Comparison of ENCODE assay signal across 18 cellular contexts in genomic region chr18:23234619-23235018, GRCh38.
A peak's percentile ranks its signal among the peaks of the same experiment; 100 is the strongest.
DNase-seq lines count a peak whose midpoint lies in the region; ATAC-seq and TF ChIP-seq lines count a peak whose summit lies in the region.
"Had no signal": no experiment of that assay in that cellular context is flagged by ENCODE, and none has a peak within 500 bp of the region (broad histone marks: within the 10 kb centered on the region; RNA-seq: fewer than 3 reads in every experiment).

No MANE protein-coding gene starts in this region.

- peak overlapping the region in 2 of 3 donors; percentile 38 to 88 for H3K27ac Mint-ChIP-seq in CD4-positive, CD25-positive, alpha-beta regulatory T cell
- peak overlapping the region; percentile 52 for H3K27ac Mint-ChIP-seq in WTC11
- peak overlapping the region; percentile 7 to 24 for H3K27ac Mint-ChIP-seq in effector memory CD8-positive, alpha-beta T cell

- ATAC-seq in CD4-positive, CD25-positive, alpha-beta regulatory T cell (ENCODE audit: low read depth in 2 of 2): no peak
- no peak for ATAC-seq in WTC11
- no peak for ATAC-seq in effector memory CD8-positive, alpha-beta T cell (replicated peaks)
- no peak for ATAC-seq in GM19463 (IDR thresholded peaks at IDR 0.05; ENCODE audit: unreplicated experiment)

- H3K4me1 ChIP-seq in CD4-positive, CD25-positive, alpha-beta regulatory T cell (ENCODE audit: control insufficient read depth, insufficient read depth, low read length, poor library complexity, severe bottlenecking): peaks cover 27% of the 10 kb centered on the region

- H3K27ac ChIP-seq in CD4-positive, CD25-positive, alpha-beta regulatory T cell (ENCODE audit: insufficient read depth, low read length, poor library complexity, severe bottlenecking): no peak overlapping the region
- H3K27ac ChIP-seq: 22Rv1, Peyer's patch had no signal

- H3K36me3 Mint-ChIP-seq in CD4-positive, CD25-positive, alpha-beta regulatory T cell: no peaks in the 10 kb centered on the region
- peaks cover 45% of the 10 kb centered on the region for H3K36me3 Mint-ChIP-seq in WTC11
- peaks cover 10% of the 10 kb centered on the region for H3K36me3 Mint-ChIP-seq in effector memory CD8-positive, alpha-beta T cell (ENCODE audit: insufficient read depth)

- H3K9me3 ChIP-seq in CD4-positive, CD25-positive, alpha-beta regulatory T cell (ENCODE audit: control insufficient read depth in 2 of 2, low read length in 2 of 2): no peaks in the 10 kb centered on the region

- POLR2A ChIA-PET in WTC11 (lab: Charles Lee): no interaction called here

- H3K4me3 Mint-ChIP-seq in CD4-positive, CD25-positive, alpha-beta regulatory T cell: no peak overlapping the region
- H3K4me3 Mint-ChIP-seq in WTC11: no peak overlapping the region
- no peak overlapping the region for H3K4me3 Mint-ChIP-seq in effector memory CD8-positive, alpha-beta T cell

- peaks cover 12 to 35% (median 20%) of the 10 kb centered on the region in 4 donors for H3K4me1 Mint-ChIP-seq in CD4-positive, CD25-positive, alpha-beta regulatory T cell
- peaks cover 58% of the 10 kb centered on the region for H3K4me1 Mint-ChIP-seq in WTC11
- H3K4me1 Mint-ChIP-seq in effector memory CD8-positive, alpha-beta T cell (ENCODE audit: low read depth in 2 of 2): peaks cover 28 to 29% of the 10 kb centered on the region in 2 donors

- no peaks in the 10 kb centered on the region for H3K27me3 ChIP-seq in CD4-positive, CD25-positive, alpha-beta regulatory T cell (ENCODE audit: control insufficient read depth, insufficient read depth, low read length)
- H3K27me3 ChIP-seq: Peyer's patch had no signal

- no peaks in the 10 kb centered on the region for H3K27me3 Mint-ChIP-seq in CD4-positive, CD25-positive, alpha-beta regulatory T cell
- H3K27me3 Mint-ChIP-seq in WTC11 (ENCODE audit: low read depth): no peaks in the 10 kb centered on the region
- no peaks in the 10 kb centered on the region for H3K27me3 Mint-ChIP-seq in effector memory CD8-positive, alpha-beta T cell

- TF ChIP-seq CTCF in WTC11 (IDR thresholded peaks at IDR 0.05): no peak

- H3K4me3 ChIP-seq in CD4-positive, CD25-positive, alpha-beta regulatory T cell (ENCODE audit: low read depth, low read length): no peak overlapping the region
- H3K4me3 ChIP-seq: Peyer's patch had no signal

- CTCF ChIA-PET in WTC11 (lab: Charles Lee): no interaction called here

- DNase-seq in NCI-H2107 treated with DMSO at 0.1 percent for 48 hours (lab: John Stamatoyannopoulos, UW; ENCODE audit: unreplicated experiment) (peak; percentile 13), NCI-H2107 (lab: John Stamatoyannopoulos, UW) (no peak), WTC11 (ENCODE audit: low spot score) (no peak), retina (no peak), NCI-H69 (lab: John Stamatoyannopoulos, UW) (no peak)
- no peak for DNase-seq in CD4-positive, CD25-positive, alpha-beta regulatory T cell
- no peak for DNase-seq in effector memory CD8-positive, alpha-beta T cell
- DNase-seq: C1 segment of cervical spinal cord, Calu3, DND-41, GDM1, KBM-7, NCI-H1092, NCI-H2171, Peyer's patch, Right ventricle myocardium superior had no signal

- H3K36me3 ChIP-seq in CD4-positive, CD25-positive, alpha-beta regulatory T cell (ENCODE audit: control insufficient read depth, insufficient read depth, low read length): no peaks in the 10 kb centered on the region

- H3K9me3 Mint-ChIP-seq in CD4-positive, CD25-positive, alpha-beta regulatory T cell: no peaks in the 10 kb centered on the region
- H3K9me3 Mint-ChIP-seq in WTC11: no peaks in the 10 kb centered on the region
- H3K9me3 Mint-ChIP-seq in effector memory CD8-positive, alpha-beta T cell: no peaks in the 10 kb centered on the region

TF ChIP-seq in WTC11, 78 proteins besides CTCF, POLR2A, EP300 and RAD21 (continues in another document):
- no peak for TF ChIP-seq SMAD3 (CRISPR knock-in tag; IDR thresholded peaks at IDR 0.05; ENCODE audit: borderline replicate concordance)
- no peak for TF ChIP-seq ATF6 (CRISPR knock-in tag; IDR thresholded peaks at IDR 0.05)
- TF ChIP-seq PRRX2 (CRISPR knock-in tag; IDR thresholded peaks at IDR 0.05): no peak
- no peak for TF ChIP-seq E2F5 (CRISPR knock-in tag; IDR thresholded peaks at IDR 0.05)
- TF ChIP-seq ZNF416 (CRISPR knock-in tag; IDR thresholded peaks at IDR 0.05): no peak
- TF ChIP-seq OVOL2 (CRISPR knock-in tag; IDR thresholded peaks at IDR 0.05; ENCODE audit: borderline replicate concordance): no peak
- TF ChIP-seq CREM (CRISPR knock-in tag; IDR thresholded peaks at IDR 0.05): no peak
- no peak for TF ChIP-seq IRF1 (CRISPR knock-in tag; IDR thresholded peaks at IDR 0.05)
- TF ChIP-seq ELF4 (CRISPR knock-in tag; IDR thresholded peaks at IDR 0.05; ENCODE audit: low read depth): no peak
- TF ChIP-seq EMX1 (CRISPR knock-in tag; IDR thresholded peaks at IDR 0.05): no peak
- TF ChIP-seq ERG (CRISPR knock-in tag; IDR thresholded peaks at IDR 0.05): no peak
- no peak for TF ChIP-seq STAT6 (CRISPR knock-in tag; conservative IDR thresholded peaks at IDR 0.05; ENCODE audit: low read depth)
- TF ChIP-seq ESRRA (CRISPR knock-in tag; IDR thresholded peaks at IDR 0.05; ENCODE audit: borderline replicate concordance): no peak
- TF ChIP-seq ZNF219 (CRISPR knock-in tag; IDR thresholded peaks at IDR 0.05; ENCODE audit: borderline replicate concordance): no peak
- TF ChIP-seq NFYB (CRISPR knock-in tag; conservative IDR thresholded peaks at IDR 0.05; ENCODE audit: low read depth): no peak
- no peak for TF ChIP-seq NR3C1 (CRISPR knock-in tag; conservative IDR thresholded peaks at IDR 0.05; ENCODE audit: low read depth)
- no peak for TF ChIP-seq ZNF671 (CRISPR knock-in tag; IDR thresholded peaks at IDR 0.05)
